1 cellular context compared by ENCODE assay signal in genomic region chr17:74872313-74873035, GRCh38.
TF ChIP-seq lines count a peak whose summit lies in the region.

A gene with protein sequence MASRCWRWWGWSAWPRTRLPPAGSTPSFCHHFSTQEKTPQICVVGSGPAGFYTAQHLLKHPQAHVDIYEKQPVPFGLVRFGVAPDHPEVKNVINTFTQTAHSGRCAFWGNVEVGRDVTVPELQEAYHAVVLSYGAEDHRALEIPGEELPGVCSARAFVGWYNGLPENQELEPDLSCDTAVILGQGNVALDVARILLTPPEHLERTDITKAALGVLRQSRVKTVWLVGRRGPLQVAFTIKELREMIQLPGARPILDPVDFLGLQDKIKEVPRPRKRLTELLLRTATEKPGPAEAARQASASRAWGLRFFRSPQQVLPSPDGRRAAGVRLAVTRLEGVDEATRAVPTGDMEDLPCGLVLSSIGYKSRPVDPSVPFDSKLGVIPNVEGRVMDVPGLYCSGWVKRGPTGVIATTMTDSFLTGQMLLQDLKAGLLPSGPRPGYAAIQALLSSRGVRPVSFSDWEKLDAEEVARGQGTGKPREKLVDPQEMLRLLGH (minus strand): TSS chr17:74872994. CDS start chr17:74872944, 50 bp downstream.

TF ChIP-seq in WTC11, 78 proteins besides CTCF, POLR2A, EP300 and RAD21 (continued from another document):
- no peak for TF ChIP-seq ZNF532 (CRISPR knock-in tag; IDR thresholded peaks at IDR 0.05; ENCODE audit: borderline replicate concordance)
